ENCODE assay signal across 18 cellular contexts in genomic region chr10:102757323-102757722, GRCh38. TPM values are rescaled to one million over a fixed set of nuclear protein-coding genes. Genes with fewer than 3 reads are reported as not detected.
DNase-seq lines count a peak whose midpoint lies in the region; ATAC-seq and TF ChIP-seq lines count a peak whose summit lies in the region.
"Had no signal": no experiment of that assay in that cellular context is flagged by ENCODE, and none has a peak within 500 bp of the region (broad histone marks: within the 10 kb centered on the region; RNA-seq: fewer than 3 reads in every experiment).

No MANE protein-coding gene starts in this region.

- H3K4me3 Mint-ChIP-seq in CD4-positive, alpha-beta T cell = no peak overlapping the region

- H2AFZ ChIP-seq in parathyroid adenoma (no peak overlapping the region), osteoblast (ENCODE audit: low read length) (no peak overlapping the region)

- H3K4me2 ChIP-seq in parathyroid adenoma (ENCODE audit: low read length) (no peak overlapping the region), osteoblast (ENCODE audit: insufficient read depth, low read length) (no peak overlapping the region)

- H3K9me3 ChIP-seq in CD4-positive, alpha-beta T cell (ENCODE audit: control insufficient read depth, low read length) = no peaks in the 10 kb centered on the region
- H3K9me3 ChIP-seq in esophagus muscularis mucosa (no peaks in the 10 kb centered on the region), parathyroid adenoma (ENCODE audit: control insufficient read depth, low read length) (no peaks in the 10 kb centered on the region), adrenal gland (replicated peaks in 1 of 3) (no peaks in the 10 kb centered on the region), osteoblast (ENCODE audit: low read depth, low read length) (no peaks in the 10 kb centered on the region)
- H3K9me3 ChIP-seq: Caco-2, SJSA1 had no signal

- H3K4me1 Mint-ChIP-seq in CD4-positive, alpha-beta T cell (ENCODE audit: low read depth) = peaks cover 42% of the 10 kb centered on the region

- peaks cover 0 to 5% (median 0%) of the 10 kb centered on the region in 4 donors for H3K36me3 ChIP-seq in esophagus muscularis mucosa
- H3K36me3 ChIP-seq in parathyroid adenoma (ENCODE audit: control insufficient read depth, insufficient read depth, low read length) = no peaks in the 10 kb centered on the region
- H3K36me3 ChIP-seq in adrenal gland (replicated peaks in 1 of 2) = no peaks in the 10 kb centered on the region
- no peaks in the 10 kb centered on the region for H3K36me3 ChIP-seq in osteoblast (ENCODE audit: insufficient read depth, low read length)

- H3K4me3 ChIP-seq in esophagus muscularis mucosa = no peak overlapping the region
- H3K4me3 ChIP-seq in parathyroid adenoma (ENCODE audit: low read depth, low read length) = no peak overlapping the region
- no peak overlapping the region for H3K4me3 ChIP-seq in adrenal gland
- no peak overlapping the region for H3K4me3 ChIP-seq in osteoblast (ENCODE audit: insufficient read depth, low read length)
- H3K4me3 ChIP-seq: SJSA1 had no signal

- WGBS in esophagus muscularis mucosa = 94% methylated on average over 6 of the region's 6 CpGs
- WGBS in adrenal gland, 4 donors = 85 to 91% (median 89%) methylated on average over 6 of the region's 6 CpGs

- no peak for TF ChIP-seq CTCF in CD4-positive, alpha-beta T cell (IDR thresholded peaks at IDR 0.05)
- TF ChIP-seq CTCF in RWPE1 (conservative IDR thresholded peaks at IDR 0.05; ENCODE audit: low read depth) (no peak), esophagus muscularis mucosa (IDR thresholded peaks at IDR 0.05) (no peak), parathyroid adenoma (IDR thresholded peaks at IDR 0.05) (no peak), adrenal gland (IDR thresholded peaks at IDR 0.05) (no peak), osteoblast (IDR thresholded peaks at IDR 0.05; ENCODE audit: extremely low read depth, low read depth, low read length) (no peak)

- H3K27me3 ChIP-seq in CD4-positive, alpha-beta T cell (ENCODE audit: control insufficient read depth, insufficient read depth, low read length) = no peaks in the 10 kb centered on the region
- H3K27me3 ChIP-seq in esophagus muscularis mucosa (no peaks in the 10 kb centered on the region), parathyroid adenoma (ENCODE audit: control insufficient read depth, insufficient read depth, low read length) (no peaks in the 10 kb centered on the region), adrenal gland (no peaks in the 10 kb centered on the region), osteoblast (ENCODE audit: insufficient read depth, low read length) (no peaks in the 10 kb centered on the region)
- H3K27me3 ChIP-seq: SJSA1 had no signal

- H3K27ac ChIP-seq in CD4-positive, alpha-beta T cell (ENCODE audit: low read depth, low read length) = no peak overlapping the region
- H3K27ac ChIP-seq in RWPE1 (peak overlapping the region; percentile 30; the same call in 1 of the 2 replicates), esophagus muscularis mucosa (replicated peaks in 1 of 4) (peak overlapping the region; percentile 23 to 84 (median 78)), parathyroid adenoma (peak overlapping the region; percentile 92), adrenal gland (peak overlapping the region in 1 of 5 donors; percentile 19), osteoblast (ENCODE audit: low read depth, low read length) (no peak overlapping the region)
- H3K27ac ChIP-seq: SJSA1 had no signal

- H3K79me2 ChIP-seq in parathyroid adenoma (peaks cover 63% of the 10 kb centered on the region), osteoblast (ENCODE audit: insufficient read depth, low read length) (peaks cover 76% of the 10 kb centered on the region)

- DNase-seq in CD4-positive, alpha-beta T cell = no peak
- DNase-seq in RWPE1 (ENCODE audit: low spot score) (no peak), esophagus muscularis mucosa (ENCODE audit: extremely low spot score) (no peak), adrenal gland (no peak), osteoblast (ENCODE audit: insufficient read length, low spot score, missing footprints) (no peak)
- DNase-seq: Caco-2; DMS153; H7; NCI-H1417; NCI-H187 treated with DMSO at 0.1 percent for 48 hours; NCI-H2171; NCI-H446; NCI-H69; NK-92 treated with Interleukin-12 subunit alpha and Interleukin-12 subunit beta, amount 100 ng/mL, for 24 hours had no signal

- POLR2A ChIA-PET in CD4-positive, alpha-beta T cell (lab: Charles Lee) = no interaction called here
- POLR2A ChIA-PET in RWPE1 (lab: Yijun Ruan, JAX; ENCODE audit: low non-redundant PET) = no interaction called here

- TF ChIP-seq POLR2A in esophagus muscularis mucosa (IDR thresholded peaks at IDR 0.05; ENCODE audit: low read depth) (no peak), adrenal gland (IDR thresholded peaks at IDR 0.05) (no peak)

- H3K9ac ChIP-seq in parathyroid adenoma = no peak overlapping the region

- CTCF ChIA-PET in CD4-positive, alpha-beta T cell (lab: Charles Lee) = no interaction called here
- CTCF ChIA-PET in RWPE1 (lab: Yijun Ruan, JAX) = no interaction called here

- H3K27me3 Mint-ChIP-seq in CD4-positive, alpha-beta T cell = no peaks in the 10 kb centered on the region

- no peaks in the 10 kb centered on the region for H3K9me3 Mint-ChIP-seq in CD4-positive, alpha-beta T cell

- intact Hi-C loops in CD4-positive, alpha-beta T cell (cut with DNase I, micrococcal nuclease) = no loop called here
- intact Hi-C loops in esophagus muscularis mucosa (cut with DNase I) (no loop called here), adrenal gland (cut with DNase I) (no loop called here)

- peak overlapping the region; percentile 51 for H3K27ac Mint-ChIP-seq in CD4-positive, alpha-beta T cell

- TF ChIP-seq EP300 in esophagus muscularis mucosa (IDR thresholded peaks at IDR 0.05) = no peak

- no peak for ATAC-seq in CD4-positive, alpha-beta T cell (ENCODE audit: poor library complexity)
- ATAC-seq in HG03159 (IDR thresholded peaks at IDR 0.05; ENCODE audit: unreplicated experiment) = no peak
- ATAC-seq in HG03175 (IDR thresholded peaks at IDR 0.05; ENCODE audit: unreplicated experiment) = no peak

- peaks cover 13% of the 10 kb centered on the region for H4K20me1 ChIP-seq in osteoblast (ENCODE audit: insufficient read depth, low read length)

- H3K4me1 ChIP-seq in esophagus muscularis mucosa (peaks cover 19 to 95% (median 71%) of the 10 kb centered on the region in 4 donors), parathyroid adenoma (peaks cover 31% of the 10 kb centered on the region), adrenal gland (replicated peaks in 1 of 2) (peaks cover 27 to 56% of the 10 kb centered on the region in 2 donors), osteoblast (ENCODE audit: insufficient read depth, low read length) (peaks cover 40% of the 10 kb centered on the region)

- peaks cover 35% of the 10 kb centered on the region for H3K36me3 Mint-ChIP-seq in CD4-positive, alpha-beta T cell (ENCODE audit: low read depth)

RNA-seq across cellular contexts. Expression of gene WBP1L, which starts 13.6 kb away (rescaled TPM):
- total RNA-seq in CD4-positive, alpha-beta T cell = 1 to 10 TPM; 6.1 to 6.5 TPM
- 100 to 1,000 TPM in 2 of 4 donors, 10 to 100 TPM in 2; 88.5 to 147 (median 112) TPM for total RNA-seq in esophagus muscularis mucosa
- 100 to 1,000 TPM in 7 of 8 donors, 10 to 100 TPM in 1; 77.4 to 231 (median 120) TPM for total RNA-seq in adrenal gland
- polyA plus RNA-seq in adrenal gland = 10 to 100 TPM; 38.5 to 48.5 (median 46.7) TPM
- 76.4 and 85.5 TPM in 2 replicates for total RNA-seq in osteoblast

RNA-seq across cellular contexts. Expression of gene SFXN2, which starts 42.9 kb away (rescaled TPM):
- total RNA-seq in CD4-positive, alpha-beta T cell = 1 to 10 TPM; 6.4 to 7.6 TPM
- total RNA-seq in esophagus muscularis mucosa (1 to 10 TPM; 1.2 to 4.0 (median 2.9) TPM), adrenal gland (10 to 100 TPM in 2 of 8 donors, 1 to 10 TPM in 5, under 1 TPM in 1; 0.91 to 12.2 (median 6.4) TPM), osteoblast (2.9 and 3.6 TPM in 2 replicates)
- polyA plus RNA-seq in adrenal gland = 1 to 10 TPM; 3.7 to 4.4 (median 4.1) TPM

RNA-seq across cellular contexts. Expression of gene ARL3, which starts 43.1 kb away (rescaled TPM):
- total RNA-seq in CD4-positive, alpha-beta T cell = 1 to 10 TPM in 1 of 2 experiments, under 1 TPM in 1; 0.99 to 1.3 TPM
- total RNA-seq in esophagus muscularis mucosa (1 to 10 TPM; 7.9 to 9.8 (median 8.4) TPM), adrenal gland (10 to 100 TPM in 3 of 8 donors, 1 to 10 TPM in 5; 4.8 to 13.2 (median 7.9) TPM), osteoblast (5.3 and 5.8 TPM in 2 replicates)
- polyA plus RNA-seq in adrenal gland = 10 to 100 TPM in 1 of 3 donors, 1 to 10 TPM in 2; 6.4 to 20.5 (median 7.6) TPM

Comparison
In these comparisons a context has a peak if more than half of its experiments do, and no peak if none do; other contexts are left out.
1. H3K27ac ChIP-seq: peak in RWPE1 (single experiment), esophagus muscularis mucosa (4 of 4) and parathyroid adenoma (single experiment); none in CD4-positive, alpha-beta T cell (single experiment) and osteoblast (single experiment).
2. RNA of gene WBP1L, which starts 13.6 kb away (total RNA-seq): 88.5 to 147 TPM in esophagus muscularis mucosa, 77.4 to 231 TPM in adrenal gland and 76.4 to 85.5 TPM in osteoblast; 6.1 to 6.5 TPM in CD4-positive, alpha-beta T cell; every median in the first group is over 10 times any median in the second.